8 cellular contexts compared by ENCODE assay signal in genomic region chr3:12663936-12664908, GRCh38. TPM values are rescaled to one million over a fixed set of nuclear protein-coding genes. Genes with fewer than 3 reads are reported as not detected.
A peak's percentile ranks its signal among the peaks of the same experiment; 100 is the strongest.
DNase-seq lines count a peak whose midpoint lies in the region; ATAC-seq, FAIRE-seq and TF ChIP-seq lines count a peak whose summit lies in the region.

Gene RAF1, minus strand, starts transcription at chr3:12664117. Its CDS starts 45,396 bp downstream, at chr3:12618721.

- no peak within 1 kb of the TSS for H2BK120ac ChIP-seq in H1 (replicated peaks; ENCODE audit: low read depth, low read length)
- peak within 1 kb of the TSS; percentile 99 for H2BK120ac ChIP-seq in mesenchymal stem cell (ENCODE audit: low read depth, low read length)

- H4K20me1 ChIP-seq in H1 (replicated peaks in 1 of 2; ENCODE audit: control insufficient read depth in 1 of 2, insufficient read depth in 2 of 2, low read length in 2 of 2) = peaks cover 0 to 2% of the 10 kb centered on the region in 2 experiments

- H3K9me3 ChIP-seq in H1 (ENCODE audit: insufficient read depth in 2 of 2, low read depth in 1 of 2, low read length in 1 of 2) = no peaks in the 10 kb centered on the region
- no peaks in the 10 kb centered on the region for H3K9me3 ChIP-seq in mesenchymal stem cell (ENCODE audit: control insufficient read depth, low read length)

- POLR2A ChIA-PET in H1 (lab: Charles Lee; ENCODE audit: partially characterized antibody) = interaction anchor here (0.6 to 3.1 kb wide), 28 partner anchors 9 to 180 kb away, joined by 3 to 22 read pairs (median 4); partner anchors contain the start of genes CAND2, RPL32 and TSEN2

- H3K4me1 ChIP-seq in H1 (replicated peaks in 1 of 4; ENCODE audit: control insufficient read depth in 3 of 4, insufficient read depth in 4 of 4, low read length in 3 of 4) (peaks cover 0 to 6% (median 0%) of the 10 kb centered on the region in 4 experiments; a peak in 4 of 7 replicates), mesenchymal stem cell (ENCODE audit: control insufficient read depth, insufficient read depth, low read depth, low read length) (peaks cover 10% of the 10 kb centered on the region)

- H3K23ac ChIP-seq in H1 (ENCODE audit: insufficient read length) (no peak within 1 kb of the TSS), mesenchymal stem cell (ENCODE audit: low read length in 2 of 2) (peak within 1 kb of the TSS; percentile 3 to 44)

- TF ChIP-seq RAD21 in H1 (IDR thresholded peaks at IDR 0.05 in 1 of 2, conservative IDR thresholded peaks at IDR 0.05 in 1 of 2; ENCODE audit: low read depth in 2 of 2, low read length in 2 of 2) = no peak

- H3K14ac ChIP-seq in H1 (ENCODE audit: insufficient read length) = no peak within 1 kb of the TSS
- peak within 1 kb of the TSS; percentile 40 to 99 for H3K14ac ChIP-seq in mesenchymal stem cell (ENCODE audit: low read length in 2 of 2)

- TF ChIP-seq EP300 in H1 (IDR thresholded peaks at IDR 0.05; ENCODE audit: borderline replicate concordance in 1 of 2, low read depth in 2 of 2, low read length in 2 of 2) = peak in 1 of 2 experiments; percentile 58; a peak in 1 of 3 replicates

- 8% methylated on average over 49 of the region's 62 CpGs; no CpG with 5 or more reads in 1 of the 2 experiments for WGBS in H1 (ENCODE audit: extremely low coverage in 1 of 2, insufficient coverage in 1 of 2, insufficient read length in 1 of 2, insufficient replicate concordance in 2 of 2, low coverage in 1 of 2, low lambda C conversion rate in 2 of 2, missing lambda C conversion rate in 1 of 2), 2 experiments
- WGBS in mesenchymal stem cell = 3% methylated on average over 60 of the region's 62 CpGs

- H2BK12ac ChIP-seq in H1 (ENCODE audit: low read depth, low read length) (no peak within 1 kb of the TSS), mesenchymal stem cell (ENCODE audit: low read length in 2 of 2) (peak within 1 kb of the TSS; percentile 38 to 57)

- peak in 1 of 3 experiments; percentile 14; a peak in 1 of 4 replicates for TF ChIP-seq CTCF in H1 (IDR thresholded peaks at IDR 0.05; ENCODE audit: control extremely low read depth in 1 of 3, insufficient read depth in 1 of 3, low read depth in 1 of 3, low read length in 3 of 3)

- no peak within 1 kb of the TSS for H2AK5ac ChIP-seq in H1 (ENCODE audit: low read depth, low read length)
- H2AK5ac ChIP-seq in mesenchymal stem cell (ENCODE audit: low read length, severe bottlenecking) = no peak within 1 kb of the TSS

- CTCF ChIA-PET in H1 (lab: Charles Lee; ENCODE audit: partially characterized antibody) = interaction anchor here (1.1 to 1.4 kb wide), 3 partner anchors 10 to 105 kb away, joined by 3 read pairs; no protein-coding TSS in a partner anchor

- H4K5ac ChIP-seq in H1 (ENCODE audit: insufficient read length, low read depth, low read length) = peak within 1 kb of the TSS; percentile 98

- H4K8ac ChIP-seq in H1 (ENCODE audit: extremely low read depth, insufficient read depth, low read length) (peak within 1 kb of the TSS; percentile 99), mesenchymal stem cell (ENCODE audit: low read length) (peak within 1 kb of the TSS; percentile 98)

- no peak within 1 kb of the TSS for H2BK20ac ChIP-seq in H1 (ENCODE audit: low read length)

- H3K9ac ChIP-seq in H1 (replicated peaks in 1 of 4; ENCODE audit: extremely low read depth in 1 of 4, low read depth in 3 of 4, low read length in 3 of 4) (peak within 1 kb of the TSS; percentile 95 to 99 (median 98)), mesenchymal stem cell (ENCODE audit: low read length) (peak within 1 kb of the TSS; percentile 98)

- peak within 1 kb of the TSS; percentile 98 for H3K27ac ChIP-seq in H1 (ENCODE audit: low read depth, low read length)
- H3K27ac ChIP-seq in mesenchymal stem cell (ENCODE audit: low read length, poor library complexity, severe bottlenecking) = peak within 1 kb of the TSS; percentile 94

- H3K4ac ChIP-seq in H1 (replicated peaks; ENCODE audit: insufficient read length, low read depth, low read length) = peak within 1 kb of the TSS; percentile 22
- H3K4ac ChIP-seq in mesenchymal stem cell (ENCODE audit: low read depth in 1 of 2, low read length in 2 of 2) = peak within 1 kb of the TSS; percentile 99 to 100

- H3K4me2 ChIP-seq in H1 (ENCODE audit: insufficient read depth in 1 of 2, low read depth in 2 of 2, low read length in 2 of 2) (peak within 1 kb of the TSS; percentile 93 to 97), mesenchymal stem cell (ENCODE audit: low read length, poor library complexity, severe bottlenecking) (peak within 1 kb of the TSS; percentile 83)

- TF ChIP-seq POLR2A in H1 (IDR thresholded peaks at IDR 0.05; ENCODE audit: control extremely low read depth in 1 of 2, low read depth in 2 of 2, low read length in 2 of 2) = peak; percentile 66 to 73

- H3K79me2 ChIP-seq in H1 (ENCODE audit: control insufficient read depth in 1 of 2, insufficient read depth in 2 of 2, low read length in 2 of 2) = peaks cover 36 to 44% of the 10 kb centered on the region in 2 experiments

- no peaks in the 10 kb centered on the region for H3K79me1 ChIP-seq in H1 (ENCODE audit: low read depth, low read length)
- no peaks in the 10 kb centered on the region for H3K79me1 ChIP-seq in mesenchymal stem cell (replicated peaks; ENCODE audit: low read length, poor library complexity, severe bottlenecking)

- H3K18ac ChIP-seq in H1 (ENCODE audit: extremely low read depth, low read length) (peak within 1 kb of the TSS; percentile 88), mesenchymal stem cell (ENCODE audit: low read depth in 1 of 2, low read length in 2 of 2) (peak within 1 kb of the TSS; percentile 95 to 99)

- H4K91ac ChIP-seq in H1 (replicated peaks; ENCODE audit: insufficient read length, low read length) (peak within 1 kb of the TSS; percentile 85), mesenchymal stem cell (ENCODE audit: low read length) (peak within 1 kb of the TSS; percentile 96)

- peak; percentile 86 for ATAC-seq in GM21367 (IDR thresholded peaks at IDR 0.05; ENCODE audit: unreplicated experiment)

- H2AFZ ChIP-seq in H1 (ENCODE audit: low read length) = peak within 1 kb of the TSS; percentile 96
- peak within 1 kb of the TSS; percentile 96 for H2AFZ ChIP-seq in mesenchymal stem cell (ENCODE audit: low read depth, low read length)

- H3K36me3 ChIP-seq in H1 (ENCODE audit: control insufficient read depth in 2 of 4, insufficient read depth in 4 of 4, low read length in 3 of 4) (no peaks in the 10 kb centered on the region), mesenchymal stem cell (ENCODE audit: control insufficient read depth in 1 of 2, insufficient read depth in 2 of 2, low read depth in 1 of 2, low read length in 2 of 2) (no peaks in the 10 kb centered on the region)

- DNase-seq in COLO829 (ENCODE audit: low spot score) = peak; percentile 89
- peak; percentile 96 for DNase-seq in HTR-8/SVneo (ENCODE audit: insufficient read length, low spot score)
- DNase-seq in NOMO-1 treated with dmso at 0.1 percent for 144 hours (lab: John Stamatoyannopoulos, UW; ENCODE audit: unreplicated experiment) = peak; percentile 98
- peak; percentile 87 to 91 (median 90) for DNase-seq in activated CD8-positive, alpha-beta memory T cell treated with anti-CD3 and anti-CD28 coated beads for 48 hours (ENCODE audit: low read depth in 2 of 3, low spot score in 2 of 3)
- peak; percentile 97 to 98 for DNase-seq in H1 (ENCODE audit: low read depth in 1 of 2, low spot score in 2 of 2)
- peak; percentile 98 for DNase-seq in mesenchymal stem cell
- DNase-seq in stimulated activated CD8-positive, alpha-beta memory T cell treated with anti-CD3 and anti-CD28 coated beads, Interleukin-12 subunit alpha, Interleukin-12 subunit beta, amount 100 ng/mL, for 4 hours (ENCODE audit: low read depth) = peak; percentile 94

- H3K23me2 ChIP-seq in H1 (ENCODE audit: low read depth, low read length) = peaks cover 5% of the 10 kb centered on the region

- no peaks in the 10 kb centered on the region for H3K27me3 ChIP-seq in H1 (replicated peaks in 1 of 4; ENCODE audit: control insufficient read depth in 3 of 4, extremely low read depth in 1 of 4, insufficient read depth in 3 of 4, low read length in 3 of 4)
- H3K27me3 ChIP-seq in mesenchymal stem cell (ENCODE audit: control insufficient read depth in 1 of 2, insufficient read depth in 1 of 2, low read length in 2 of 2) = no peaks in the 10 kb centered on the region

- peak within 1 kb of the TSS; percentile 90 to 98 (median 97) for H3K4me3 ChIP-seq in H1 (ENCODE audit: extremely low read depth in 1 of 4, insufficient read depth in 2 of 4, low read depth in 3 of 4, low read length in 4 of 4)
- H3K4me3 ChIP-seq in mesenchymal stem cell (ENCODE audit: insufficient read depth in 1 of 2, low read depth in 1 of 2, low read length in 2 of 2) = peak within 1 kb of the TSS; percentile 94 to 100

- peak within 1 kb of the TSS; percentile 99 for H3K56ac ChIP-seq in H1 (replicated peaks; ENCODE audit: insufficient read length, low read depth, low read length)

- peak; percentile 13 for FAIRE-seq in HTR-8/SVneo (lab: Jason Lieb, UNC)
- FAIRE-seq in H1 (lab: Jason Lieb, UNC) = no peak

- H2BK5ac ChIP-seq in H1 (ENCODE audit: low read depth, low read length) = peak within 1 kb of the TSS; percentile 95
- peak within 1 kb of the TSS; percentile 95 for H2BK5ac ChIP-seq in mesenchymal stem cell (ENCODE audit: low read depth, low read length, poor library complexity, severe bottlenecking)

- H2BK15ac ChIP-seq in H1 (ENCODE audit: low read length) (no peak within 1 kb of the TSS), mesenchymal stem cell (ENCODE audit: low read depth, poor library complexity, severe bottlenecking) (peak within 1 kb of the TSS; percentile 90)

TF ChIP-seq in H1, 55 proteins besides CTCF, POLR2A, EP300 and RAD21 (continues in another document):
- TF ChIP-seq, protein P1, sequence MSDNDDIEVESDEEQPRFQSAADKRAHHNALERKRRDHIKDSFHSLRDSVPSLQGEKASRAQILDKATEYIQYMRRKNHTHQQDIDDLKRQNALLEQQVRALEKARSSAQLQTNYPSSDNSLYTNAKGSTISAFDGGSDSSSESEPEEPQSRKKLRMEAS (IDR thresholded peaks at IDR 0.05) = peak; percentile 44; the same call in 1 of the 2 replicates
- TF ChIP-seq TCF12 (IDR thresholded peaks at IDR 0.05; ENCODE audit: low read depth, low read length) = no peak

RNA-seq across cellular contexts. Expression of gene RAF1, which starts in this region (rescaled TPM):
- total RNA-seq in H1 (2021; fragmentation: NEBNext Ultra II Directional; extraction: Animal tissue kit (Norgen Biotek cat#: 25700)) = 96.7 and 103 TPM in 2 replicates
- 97.5 and 118 TPM in 2 replicates for polyA plus RNA-seq in H1 (2011; rRNA removed)
- polyA plus RNA-seq in H1 (2011; cell fraction: cytosol; rRNA removed) = 107 TPM
- polyA plus RNA-seq in H1 (2011; cell fraction: nucleus; rRNA removed) = 106 TPM
- 84.9 to 99.8 TPM (median 87.2 TPM) in 4 replicates for polyA plus RNA-seq in H1 (2012, experiment 1 of 2)
- polyA plus RNA-seq in H1 (2012, experiment 2 of 2) = 26.2 TPM
- 63.6 TPM for polyA plus RNA-seq in H1 (2013, experiment 1 of 2)
- polyA plus RNA-seq in H1 (2013, experiment 2 of 2) = 64.8 TPM
- polyA minus RNA-seq in H1 (2011; rRNA and poly(A)+ RNA removed) = 245 and 262 TPM in 2 replicates
- 79.9 TPM for polyA minus RNA-seq in H1 (2011; cell fraction: cytosol; rRNA and poly(A)+ RNA removed)
- polyA minus RNA-seq in H1 (2011; cell fraction: nucleus; rRNA and poly(A)+ RNA removed) = 130 TPM
- 43.4 TPM for polyA plus RNA-seq in mesenchymal stem cell (2013, experiment 1 of 2)
- 42.6 TPM for polyA plus RNA-seq in mesenchymal stem cell (2013, experiment 2 of 2)

Comparison
In these comparisons a context has a peak if more than half of its experiments do, and no peak if none do; other contexts are left out.
1. Peak in every context shown above with its lines: DNase-seq, ATAC-seq, H3K4me3 ChIP-seq and H3K27ac ChIP-seq.